In the genomic region with DNA sequence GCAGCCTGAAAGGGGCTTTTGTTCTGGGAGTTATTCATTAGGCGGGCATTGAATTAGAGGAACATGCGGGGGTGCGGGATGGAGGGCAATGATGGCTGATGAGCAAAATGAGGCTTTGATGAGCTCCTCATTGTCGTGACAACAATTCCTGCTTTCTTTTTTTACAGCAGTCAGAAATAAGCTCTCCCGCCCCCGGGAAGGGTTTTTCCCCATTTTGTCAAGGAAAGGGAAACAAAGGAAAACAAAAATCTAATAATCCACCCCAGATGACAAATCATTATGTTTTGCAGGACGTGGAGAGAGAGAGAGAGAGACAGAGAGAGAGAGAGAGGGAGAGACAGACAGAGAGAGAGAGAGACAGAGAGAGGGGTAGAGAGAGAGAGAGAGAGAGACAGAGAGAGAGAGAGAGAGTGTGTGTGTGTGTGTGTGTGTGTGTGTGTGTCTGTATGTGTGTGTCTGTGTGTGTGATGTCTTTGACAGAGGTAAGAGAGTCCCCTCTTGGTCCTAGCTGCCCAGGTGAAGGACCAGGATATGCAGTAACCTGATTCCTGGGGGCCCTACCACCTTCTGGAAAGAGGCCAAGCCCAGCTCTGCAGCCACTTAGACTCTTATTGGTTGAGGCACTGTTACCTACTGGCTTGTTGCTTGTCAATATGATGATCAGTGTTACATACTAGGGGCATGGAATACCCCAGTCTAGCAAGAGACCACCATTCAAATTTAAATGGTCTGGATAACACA, we compare ENCODE assay signal across 9 cellular contexts. TPM values are rescaled to one million over a fixed set of nuclear protein-coding genes. Genes with fewer than 3 reads are reported as not detected.
DNase-seq lines count a peak whose midpoint lies in the region; ATAC-seq, FAIRE-seq and TF ChIP-seq lines count a peak whose summit lies in the region.
"Had no signal": no experiment of that assay in that cellular context is flagged by ENCODE, and none has a peak within 500 bp of the region (broad histone marks: within the 10 kb centered on the region; RNA-seq: fewer than 3 reads in every experiment).

No MANE protein-coding gene starts in this region.

- no peak overlapping the region for H3K27ac Mint-ChIP-seq in activated T-cell treated with anti-CD3 and anti-CD28 coated beads, Interleukin-2, amount 50 U/mL, for 72 hours
- H3K27ac Mint-ChIP-seq: activated T-helper 2 cell treated with anti-CD3 and anti-CD28 coated beads, Interferon-gamma antibody, Interleukin-2, Interleukin-4, amounts not matched to agents 10 μg/mL and 5 μg/mL and 100 μg/mL, durations not matched to agents 14 hours and 24 hours and 36 hours had no signal

- DNase-seq in NCI-H1092 treated with DMSO at 0.1 percent for 48 hours (lab: John Stamatoyannopoulos, UW) (peak; percentile 90), Panc1 (ENCODE audit: low read depth, low spot score) (no peak), head of caudate nucleus (peak; percentile 67 to 96 (median 86)), stomach (no peak), RCC 7860 (ENCODE audit: low spot score) (no peak)
- no peak for DNase-seq in activated T-cell treated with anti-CD3 and anti-CD28 coated beads, Interleukin-2, amount 50 U/mL, for 72 hours

- H3K9me3 Mint-ChIP-seq in activated T-cell treated with anti-CD3 and anti-CD28 coated beads, Interleukin-2, amount 50 U/mL, for 72 hours = no peaks in the 10 kb centered on the region
- H3K9me3 Mint-ChIP-seq: activated T-helper 2 cell treated with anti-CD3 and anti-CD28 coated beads, Interferon-gamma antibody, Interleukin-2, Interleukin-4, amounts not matched to agents 10 μg/mL and 5 μg/mL and 100 μg/mL, durations not matched to agents 14 hours and 24 hours and 36 hours had no signal

- H3K4me3 Mint-ChIP-seq in activated T-cell treated with anti-CD3 and anti-CD28 coated beads, Interleukin-2, amount 50 U/mL, for 72 hours = no peak overlapping the region

- no peaks in the 10 kb centered on the region for H3K4me1 Mint-ChIP-seq in activated T-cell treated with anti-CD3 and anti-CD28 coated beads, Interleukin-2, amount 50 U/mL, for 72 hours (ENCODE audit: low read depth)

- no peaks in the 10 kb centered on the region for H3K27me3 ChIP-seq in Panc1 (ENCODE audit: control insufficient read depth, insufficient read depth, low read length)
- H3K27me3 ChIP-seq in stomach = no peaks in the 10 kb centered on the region

- in situ Hi-C loops in Panc1 (cut with HindIII; ENCODE audit: low pct_unique_long_range_greater_than_20kb, low sequenced_read_pairs) = no loop called here

- H3K4me3 ChIP-seq in Panc1 (ENCODE audit: low read depth in 2 of 2, low read length in 2 of 2) (no peak overlapping the region), stomach (no peak overlapping the region)

- no peak for TF ChIP-seq POLR2A in stomach (IDR thresholded peaks at IDR 0.05)

- no peaks in the 10 kb centered on the region for H3K27me3 Mint-ChIP-seq in activated T-cell treated with anti-CD3 and anti-CD28 coated beads, Interleukin-2, amount 50 U/mL, for 72 hours (ENCODE audit: low read depth)

- FAIRE-seq in RCC 7860 (lab: Jason Lieb, UNC) = no peak

- CTCF ChIA-PET in Panc1 (lab: Charles Lee) = interaction anchor here (0.6 to 2.4 kb wide), 13 partner anchors 13 to 633 kb away, joined by 3 to 11 read pairs (median 3); a partner anchor contains a TSS

- H3K36me3 ChIP-seq in Panc1 (ENCODE audit: control insufficient read depth, insufficient read depth, low read length) (no peaks in the 10 kb centered on the region), stomach (no peaks in the 10 kb centered on the region)

- H3K9me3 ChIP-seq in Panc1 (ENCODE audit: control insufficient read depth, insufficient read depth, low read depth, low read length) = no peaks in the 10 kb centered on the region
- no peaks in the 10 kb centered on the region for H3K9me3 ChIP-seq in stomach

- TF ChIP-seq EP300 in stomach (IDR thresholded peaks at IDR 0.05) = no peak

- no peaks in the 10 kb centered on the region for H3K36me3 Mint-ChIP-seq in activated T-cell treated with anti-CD3 and anti-CD28 coated beads, Interleukin-2, amount 50 U/mL, for 72 hours (ENCODE audit: insufficient read depth in 2 of 2)

- WGBS in stomach, 5 donors = 62 to 69% (median 69%) methylated on average over 7 of the region's 7 CpGs

- BruUV-seq in Panc1 (replicated peaks; lab: Mats Ljungman, UMichigan) = no TSS peak

- H3K4me1 ChIP-seq in Panc1 (ENCODE audit: control insufficient read depth, insufficient read depth, low read length) (no peaks in the 10 kb centered on the region), stomach (peaks cover 0 to 9% (median 4%) of the 10 kb centered on the region in 4 donors)

- no peak for TF ChIP-seq CTCF in Panc1 (IDR thresholded peaks at IDR 0.05)
- no peak for TF ChIP-seq CTCF in stomach (IDR thresholded peaks at IDR 0.05)

- POLR2A ChIA-PET in Panc1 (lab: Charles Lee) = no interaction called here

- ATAC-seq in Panc1 (peak; percentile 37; the same call in 1 of the 2 replicates), GM18870 (IDR thresholded peaks at IDR 0.05; ENCODE audit: unreplicated experiment) (no peak)
- no peak for ATAC-seq in activated T-cell treated with anti-CD3 and anti-CD28 coated beads, Interleukin-2, amount 50 U/mL, for 72 hours (replicated peaks in 1 of 2)

- H3K27ac ChIP-seq in Panc1 (ENCODE audit: low read length) = no peak overlapping the region
- peak overlapping the region in 3 of 5 donors; percentile 5 to 71 (median 21) for H3K27ac ChIP-seq in stomach
- H3K27ac ChIP-seq: HL-60 had no signal

- intact Hi-C loops in Panc1 (cut with micrococcal nuclease; ENCODE audit: unreplicated experiment) = loop anchor here (2.0 to 5.0 kb wide), 2 partner anchors 347 to 562 kb away; no protein-coding TSS in a partner anchor
- intact Hi-C loops in head of caudate nucleus (cut with DNase I) = loop anchor here (5.0 kb wide), 1 partner anchor 562 kb away; no protein-coding TSS in a partner anchor
- intact Hi-C loops in stomach (cut with DNase I; ENCODE audit: low total_unique reads) = loop anchor here (5.0 kb wide), 1 partner anchor 562 kb away; no protein-coding TSS in a partner anchor

RNA-seq across cellular contexts. Expression of a gene that starts 46.7 kb away (rescaled TPM):
- total RNA-seq in Panc1 (2021; ENCODE audit: unreplicated experiment) (29.1 TPM), stomach (100 to 1,000 TPM in 1 of 5 donors, 10 to 100 TPM in 4; 42.9 to 116 (median 54.8) TPM)
- polyA plus RNA-seq in Panc1 (2012; ENCODE audit: insufficient read length) = 47.5 TPM
- 10 to 100 TPM; 18.8 to 31.5 (median 26.3) TPM for polyA plus RNA-seq in stomach
- not detected for total RNA-seq in activated T-cell treated with anti-CD3 and anti-CD28 coated beads, Interleukin-2, amount 50 U/mL, for 72 hours
- total RNA-seq: activated T-helper 2 cell treated with anti-CD3 and anti-CD28 coated beads, Interferon-gamma antibody, Interleukin-2, Interleukin-4, amounts not matched to agents 10 μg/mL and 5 μg/mL and 100 μg/mL, durations not matched to agents 14 hours and 24 hours and 36 hours had no signal

Comparison
In these comparisons a context has a peak if more than half of its experiments do, and no peak if none do; other contexts are left out.
1. DNase-seq: peak in NCI-H1092 treated with DMSO at 0.1 percent for 48 hours (single experiment) and head of caudate nucleus (42 of 42); none in Panc1 (single experiment), stomach (single experiment), RCC 7860 (single experiment) and activated T-cell treated with anti-CD3 and anti-CD28 coated beads, Interleukin-2, amount 50 U/mL, for 72 hours (0 of 2).
2. RNA of a gene that starts 46.7 kb away (total RNA-seq): 42.9 to 116 TPM in stomach and 29.1 TPM in Panc1 (single experiment); not detected in activated T-cell treated with anti-CD3 and anti-CD28 coated beads, Interleukin-2, amount 50 U/mL, for 72 hours; every median in the first group is over 10 times any median in the second.